In genomic region chr18:9708882-9709877, GRCh38 we compare ENCODE assay signal across 8 cellular contexts. TPM values are rescaled to one million over a fixed set of nuclear protein-coding genes. Genes with fewer than 3 reads are reported as not detected.
A peak's percentile ranks its signal among the peaks of the same experiment; 100 is the strongest.
DNase-seq lines count a peak whose midpoint lies in the region; ATAC-seq, FAIRE-seq and TF ChIP-seq lines count a peak whose summit lies in the region.

No MANE protein-coding gene starts in this region.

- WGBS in smooth muscle cell (ENCODE audit: low lambda C conversion rate) = 2% methylated on average over 44 of the region's 44 CpGs

- H3K27me3 ChIP-seq in HUES6 (ENCODE audit: control insufficient read depth, insufficient read depth, low read length) = peaks cover 32% of the 10 kb centered on the region
- H3K27me3 ChIP-seq in smooth muscle cell (ENCODE audit: low read depth) = no peaks in the 10 kb centered on the region

- peak overlapping the region; percentile 85 for H3K4me3 ChIP-seq in HUES6 (ENCODE audit: low read depth, low read length)
- peak overlapping the region; percentile 89 for H3K4me3 ChIP-seq in smooth muscle cell

- H4K20me1 ChIP-seq in smooth muscle cell (ENCODE audit: low read depth) = peaks cover 53% of the 10 kb centered on the region

- TF ChIP-seq CTCF in CD14-positive monocyte (IDR thresholded peaks at IDR 0.05) = no peak
- no peak for TF ChIP-seq CTCF in smooth muscle cell (IDR thresholded peaks at IDR 0.05; ENCODE audit: borderline replicate concordance, insufficient read depth, poor library complexity, severe bottlenecking)

- peak overlapping the region; percentile 92 for H3K4me2 ChIP-seq in smooth muscle cell

- no peak for ATAC-seq in HG03196 (IDR thresholded peaks at IDR 0.05; ENCODE audit: unreplicated experiment)
- no peak for ATAC-seq in GM21515 (IDR thresholded peaks at IDR 0.05; ENCODE audit: unreplicated experiment)

- intact Hi-C loops in CD14-positive monocyte (cut with micrococcal nuclease) = loop anchor here (5.0 to 10.0 kb wide), 5 partner anchors 37 to 206 kb away; partner anchors contain the start of genes PPP4R1 (in 2 of the 2) and VAPA (in 2 of the 2)

- peaks cover 0 to 4% (median 0%) of the 10 kb centered on the region in 7 donors for H3K9me3 Mint-ChIP-seq in CD14-positive monocyte

- H3K36me3 ChIP-seq in HUES6 (ENCODE audit: control insufficient read depth, insufficient read depth, low read length) = no peaks in the 10 kb centered on the region; the same call in 1 of the 2 replicates
- no peaks in the 10 kb centered on the region for H3K36me3 ChIP-seq in smooth muscle cell (ENCODE audit: low read depth)

- no peak overlapping the region for H2AFZ ChIP-seq in smooth muscle cell (ENCODE audit: low read depth)

- peaks cover 0 to 5% (median 1%) of the 10 kb centered on the region in 3 donors for H3K27me3 Mint-ChIP-seq in CD14-positive monocyte (ENCODE audit: low read depth in 3 of 3)

- H3K27ac ChIP-seq in HUES6 (ENCODE audit: low read depth, low read length) (peak overlapping the region; percentile 50; the same call in 1 of the 2 replicates), smooth muscle cell (ENCODE audit: low read depth) (peak overlapping the region; percentile 87)

- peaks cover 20% of the 10 kb centered on the region for H3F3A ChIP-seq in smooth muscle cell (ENCODE audit: low read depth)

- H3K79me2 ChIP-seq in smooth muscle cell (ENCODE audit: low read depth) = peaks cover 59% of the 10 kb centered on the region

- peak overlapping the region; percentile 94 to 97 (median 95) for H3K27ac Mint-ChIP-seq in CD14-positive monocyte

- peaks cover 81% of the 10 kb centered on the region for H3K4me1 Mint-ChIP-seq in CD14-positive monocyte

- peaks cover 19 to 27% of the 10 kb centered on the region in 2 donors for H3K36me3 Mint-ChIP-seq in CD14-positive monocyte

- H3K9ac ChIP-seq in HUES6 (ENCODE audit: low read length) (peak overlapping the region; percentile 86), smooth muscle cell (ENCODE audit: low read depth) (peak overlapping the region; percentile 90)

- H3K9me3 ChIP-seq in HUES6 (ENCODE audit: control insufficient read depth, insufficient read depth, low read depth, low read length) (no peaks in the 10 kb centered on the region), smooth muscle cell (replicated peaks; ENCODE audit: low read depth) (no peaks in the 10 kb centered on the region)

- H3K4me1 ChIP-seq in HUES6 (ENCODE audit: control insufficient read depth, insufficient read depth, low read length) = peaks cover 56% of the 10 kb centered on the region
- H3K4me1 ChIP-seq in smooth muscle cell (ENCODE audit: low read depth) = peaks cover 28% of the 10 kb centered on the region

- FAIRE-seq in frontal cortex (lab: Jason Lieb, UNC) = no peak

- peak overlapping the region; percentile 98 to 99 for H3K4me3 Mint-ChIP-seq in CD14-positive monocyte

- DNase-seq in CD14-positive monocyte (ENCODE audit: low spot score) = no peak
- peak; percentile 44 for DNase-seq in astrocyte of the hippocampus (ENCODE audit: low read depth, low spot score)
- peak; percentile 54 for DNase-seq in iPS-NIHi7 (ENCODE audit: extremely low spot score)
- DNase-seq in smooth muscle cell (lab: John Stamatoyannopoulos, UW; ENCODE audit: unreplicated experiment) = no peak
- DNase-seq in frontal cortex (ENCODE audit: low spot score in 2 of 2) = no peak

RNA-seq across cellular contexts. Expression of gene RAB31, which starts 1.1 kb away (rescaled TPM):
- polyA plus RNA-seq in CD14-positive monocyte (100 to 1,000 TPM; 348 to 367 TPM), smooth muscle cell (389 and 414 TPM in 2 replicates)
- total RNA-seq in smooth muscle cell (116 and 123 TPM in 2 replicates), frontal cortex (37.5 TPM)

Comparison
In these comparisons a context has a peak if more than half of its experiments do, and no peak if none do; other contexts are left out.
1. DNase-seq: peak in astrocyte of the hippocampus (single experiment) and iPS-NIHi7 (single experiment); none in CD14-positive monocyte (single experiment), smooth muscle cell (single experiment) and frontal cortex (0 of 2).